In genomic region chr5:165844571-165844970, GRCh38 we compare ENCODE assay signal across 6 cellular contexts.
"Had no signal": no experiment of that assay in that cellular context is flagged by ENCODE, and none has a peak within 500 bp of the region (broad histone marks: within the 10 kb centered on the region; RNA-seq: fewer than 3 reads in every experiment).

No MANE protein-coding gene starts in this region.

- H3K4me3 ChIP-seq: K562 had no signal

- ATAC-seq: HepG2, K562 had no signal

- H3K27ac ChIP-seq: HL-60 had no signal

- FAIRE-seq: HepG2, HTR-8/SVneo, K562 had no signal

- DNase-seq: IMR-90, KBM-7 had no signal
